8 cellular contexts compared by ENCODE assay signal in the genomic region with DNA sequence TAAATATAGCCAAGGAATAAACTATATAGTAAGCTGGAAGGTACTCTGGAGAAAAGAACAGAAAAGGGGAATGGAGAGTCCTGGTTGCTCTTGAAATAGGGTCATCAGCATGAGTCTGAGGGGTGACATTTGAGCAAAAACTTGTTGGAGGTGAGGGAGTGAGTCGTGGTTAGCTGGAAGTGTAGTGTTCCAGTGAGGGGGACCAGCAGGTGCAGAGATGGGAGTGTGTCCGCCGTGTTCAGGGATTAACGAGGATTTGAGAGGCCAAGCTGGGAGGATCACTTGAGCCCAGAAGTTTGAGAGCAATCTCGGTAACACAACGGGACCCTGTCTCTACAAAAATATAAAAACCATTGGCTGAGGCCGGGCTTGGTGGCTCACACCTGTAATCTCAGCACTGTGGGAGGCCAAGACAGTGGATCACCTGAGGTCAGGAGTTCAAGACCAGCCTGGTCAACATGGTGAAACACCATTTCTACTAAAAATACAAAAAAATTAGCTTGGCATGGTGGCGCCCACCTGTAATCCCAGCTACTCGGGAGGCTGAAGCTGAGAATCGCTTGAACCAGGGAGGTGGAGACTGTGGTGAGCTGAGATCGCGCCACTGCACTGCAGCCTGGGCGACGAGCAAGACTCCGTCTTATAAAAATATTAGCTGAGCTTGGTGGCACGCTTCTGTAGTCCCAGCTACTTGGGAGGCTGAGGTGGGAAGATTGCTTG. TPM values are rescaled to one million over a fixed set of nuclear protein-coding genes. Genes with fewer than 3 reads are reported as not detected.
DNase-seq lines count a peak whose midpoint lies in the region; ATAC-seq, FAIRE-seq and TF ChIP-seq lines count a peak whose summit lies in the region.

No MANE protein-coding gene starts in this region.

- H3K27ac ChIP-seq in keratinocyte (ENCODE audit: control insufficient read depth, insufficient read depth, low read length): peak overlapping the region; percentile 97
- peak overlapping the region; percentile 96 for H3K27ac ChIP-seq in subcutaneous abdominal adipose tissue (ENCODE audit: low read depth, low read length)

- H3K4me2 ChIP-seq in keratinocyte (ENCODE audit: control insufficient read depth, extremely low read depth, insufficient read depth, low read depth, low read length): peak overlapping the region; percentile 76

- peaks cover 23% of the 10 kb centered on the region for H3K4me1 ChIP-seq in keratinocyte (ENCODE audit: control insufficient read depth, extremely low read depth, insufficient read depth, low read length)
- H3K4me1 ChIP-seq in subcutaneous abdominal adipose tissue (ENCODE audit: control insufficient read depth in 5 of 5, insufficient read depth in 5 of 5, low read length in 5 of 5): peaks cover 2 to 43% (median 40%) of the 10 kb centered on the region in 5 donors

- no peak for ATAC-seq in activated CD4-positive, alpha-beta T cell treated with anti-CD3 and anti-CD28 coated beads for 36 hours
- ATAC-seq in activated naive CD4-positive, alpha-beta T cell treated with anti-CD3 and anti-CD28 coated beads, Interleukin-2, amount 50 U/mL, for 72 hours: no peak
- ATAC-seq in HG02571 (IDR thresholded peaks at IDR 0.05; ENCODE audit: unreplicated experiment): no peak

- no peaks in the 10 kb centered on the region for H3K9me3 Mint-ChIP-seq in activated CD4-positive, alpha-beta T cell treated with anti-CD3 and anti-CD28 coated beads for 36 hours (ENCODE audit: low read depth)
- no peaks in the 10 kb centered on the region for H3K9me3 Mint-ChIP-seq in activated naive CD4-positive, alpha-beta T cell treated with anti-CD3 and anti-CD28 coated beads, Interleukin-2, amount 50 U/mL, for 72 hours

- CTCF ChIA-PET in activated CD4-positive, alpha-beta T cell treated with anti-CD3 and anti-CD28 coated beads for 36 hours (lab: Charles Lee): interaction anchor here (0.6 to 2.3 kb wide), 10 partner anchors 15 to 324 kb away, joined by 3 to 9 read pairs (median 5); partner anchors contain the start of genes EID2B and PLEKHG2

- FAIRE-seq in keratinocyte (lab: Jason Lieb, UNC): no peak

- H3K9me3 ChIP-seq in keratinocyte (ENCODE audit: control insufficient read depth, low read depth, low read length): no peaks in the 10 kb centered on the region
- no peaks in the 10 kb centered on the region for H3K9me3 ChIP-seq in subcutaneous abdominal adipose tissue (ENCODE audit: control insufficient read depth in 5 of 5, low read length in 5 of 5)

- intact Hi-C loops in activated CD4-positive, alpha-beta T cell treated with anti-CD3 and anti-CD28 coated beads for 36 hours (cut with DNase I, micrococcal nuclease): loop anchor here (2.0 to 10.0 kb wide), 4 partner anchors 34 to 400 kb away; partner anchors contain the start of genes DYRK1B (in 1 of the 2), FBL (in 1 of the 2) and TIMM50 (in 1 of the 2)

- H3K36me3 ChIP-seq in keratinocyte (ENCODE audit: control insufficient read depth in 2 of 2, extremely low read depth in 1 of 2, insufficient read depth in 2 of 2, low read length in 2 of 2) (peaks cover 4 to 7% of the 10 kb centered on the region in 2 experiments), subcutaneous abdominal adipose tissue (ENCODE audit: control insufficient read depth in 5 of 5, insufficient read depth in 5 of 5, low read length in 5 of 5) (peaks cover 0 to 14% (median 9%) of the 10 kb centered on the region in 5 donors)

- H3K9ac ChIP-seq in keratinocyte (ENCODE audit: control insufficient read depth, extremely low read depth, insufficient read depth, low read length): peak overlapping the region; percentile 99
- H3K9ac ChIP-seq in subcutaneous abdominal adipose tissue (ENCODE audit: low read length in 5 of 5): peak overlapping the region; percentile 96 to 100 (median 98)

- DNase-seq in activated CD4-positive, alpha-beta T cell treated with anti-CD3 and anti-CD28 coated beads for 36 hours: no peak
- no peak for DNase-seq in activated CD4-positive, alpha-beta T cell treated with anti-CD3 and anti-CD28 coated beads for 4 hours
- no peak for DNase-seq in activated naive CD4-positive, alpha-beta T cell treated with anti-CD3 and anti-CD28 coated beads, Interleukin-2, amount 50 U/mL, for 72 hours (ENCODE audit: low spot score in 2 of 2)
- DNase-seq in keratinocyte (ENCODE audit: low read depth, low spot score): no peak
- no peak for DNase-seq in NCI-H345 treated with DMSO at 0.1 percent for 48 hours (lab: John Stamatoyannopoulos, UW; ENCODE audit: unreplicated experiment)
- DNase-seq in NCI-H1092 (lab: John Stamatoyannopoulos, UW): no peak

- H3K9me1 ChIP-seq in keratinocyte (ENCODE audit: control insufficient read depth, extremely low read depth, insufficient read depth, low read length): peaks cover 2% of the 10 kb centered on the region

- H3K36me3 Mint-ChIP-seq in activated CD4-positive, alpha-beta T cell treated with anti-CD3 and anti-CD28 coated beads for 36 hours (ENCODE audit: low read depth): peaks cover 48% of the 10 kb centered on the region
- H3K36me3 Mint-ChIP-seq in activated naive CD4-positive, alpha-beta T cell treated with anti-CD3 and anti-CD28 coated beads, Interleukin-2, amount 50 U/mL, for 72 hours: peaks cover 30 to 60% of the 10 kb centered on the region in 2 donors

- H3K27me3 ChIP-seq in keratinocyte (ENCODE audit: control insufficient read depth, extremely low read depth, insufficient read depth, low read length) (no peaks in the 10 kb centered on the region), subcutaneous abdominal adipose tissue (ENCODE audit: control insufficient read depth in 5 of 5, insufficient read depth in 4 of 5, low read length in 5 of 5) (no peaks in the 10 kb centered on the region)

- dilution Hi-C loops in keratinocyte (cut with MboI; ENCODE audit: extremely low pct_ligation_motif_present, low sequenced_read_pairs): no loop called here

- no peak for TF ChIP-seq CTCF in keratinocyte (optimal IDR thresholded peaks at IDR 0.05 in 1 of 3, IDR thresholded peaks at IDR 0.05 in 1 of 3, conservative IDR thresholded peaks at IDR 0.05 in 1 of 3; ENCODE audit: extremely low read depth in 1 of 3, insufficient read depth in 2 of 3, low read length in 3 of 3)

- peak overlapping the region; percentile 100 for H3K4me3 Mint-ChIP-seq in activated CD4-positive, alpha-beta T cell treated with anti-CD3 and anti-CD28 coated beads for 36 hours

- peaks cover 49% of the 10 kb centered on the region for H3K4me1 Mint-ChIP-seq in activated CD4-positive, alpha-beta T cell treated with anti-CD3 and anti-CD28 coated beads for 36 hours

- peak overlapping the region; percentile 100 for H3K27ac Mint-ChIP-seq in activated CD4-positive, alpha-beta T cell treated with anti-CD3 and anti-CD28 coated beads for 36 hours
- H3K27ac Mint-ChIP-seq in activated naive CD4-positive, alpha-beta T cell treated with anti-CD3 and anti-CD28 coated beads, Interleukin-2, amount 50 U/mL, for 72 hours: peak overlapping the region; percentile 97 to 99

- H2AFZ ChIP-seq in keratinocyte (ENCODE audit: control insufficient read depth, low read length): no peak overlapping the region

- H3K79me2 ChIP-seq in keratinocyte (ENCODE audit: control insufficient read depth, insufficient read depth, low read length): peaks cover 68% of the 10 kb centered on the region

- POLR2A ChIA-PET in activated CD4-positive, alpha-beta T cell treated with anti-CD3 and anti-CD28 coated beads for 36 hours (lab: Charles Lee): interaction anchor here (0.7 to 3.8 kb wide), 6 partner anchors 11 to 86 kb away, joined by 3 to 50 read pairs (median 5); partner anchors contain the start of genes MED29, PAF1 and RPS16

- H4K20me1 ChIP-seq in keratinocyte (ENCODE audit: control insufficient read depth, extremely low read depth, insufficient read depth, low read length): peaks cover 14% of the 10 kb centered on the region

- H3K4me3 ChIP-seq in keratinocyte (ENCODE audit: control insufficient read depth in 2 of 3, extremely low read depth in 1 of 3, insufficient read depth in 2 of 3, low read depth in 1 of 3, low read length in 3 of 3) (peak overlapping the region; percentile 91 to 98 (median 95)), subcutaneous abdominal adipose tissue (ENCODE audit: low read depth in 1 of 5, low read length in 5 of 5) (peak overlapping the region; percentile 83 to 99 (median 98))

- H3K27me3 Mint-ChIP-seq in activated CD4-positive, alpha-beta T cell treated with anti-CD3 and anti-CD28 coated beads for 36 hours: no peaks in the 10 kb centered on the region

RNA-seq across cellular contexts. Expression of gene SUPT5H, which starts 1.1 kb away (rescaled TPM):
- total RNA-seq in activated CD4-positive, alpha-beta T cell treated with anti-CD3 and anti-CD28 coated beads for 36 hours: 100 to 1,000 TPM; 157 to 165 TPM
- 100 to 1,000 TPM; 197 to 211 TPM for total RNA-seq in activated naive CD4-positive, alpha-beta T cell treated with anti-CD3 and anti-CD28 coated beads, Interleukin-2, amount 50 U/mL, for 72 hours
- 46.1 to 83.7 TPM (median 63.2 TPM) in 3 replicates for polyA plus RNA-seq in keratinocyte
- 150 TPM for polyA plus RNA-seq in keratinocyte (2011; ENCODE audit: low read depth)
- polyA plus RNA-seq in keratinocyte (2011; cell fraction: cytosol; rRNA removed): 54.8 and 87.1 TPM in 2 replicates
- polyA plus RNA-seq in keratinocyte (2011; cell fraction: nucleus; rRNA removed): 210 and 249 TPM in 2 replicates
- polyA plus RNA-seq in keratinocyte (2012; ENCODE audit: low replicate concordance): 85.9 and 110 TPM in 2 replicates
- polyA minus RNA-seq in keratinocyte: 53.6 to 108 TPM (median 56.2 TPM) in 3 replicates
- 60.2 TPM for polyA minus RNA-seq in keratinocyte (2011; cell fraction: cytosol; rRNA and poly(A)+ RNA removed)
- polyA minus RNA-seq in keratinocyte (2011; cell fraction: nucleus; rRNA and poly(A)+ RNA removed): 42.4 and 54.2 TPM in 2 replicates

RNA-seq across cellular contexts. Expression of gene RPS16, which starts 10.8 kb away (rescaled TPM):
- 1,000 to 10,000 TPM; 3,146 to 3,331 TPM for total RNA-seq in activated CD4-positive, alpha-beta T cell treated with anti-CD3 and anti-CD28 coated beads for 36 hours
- total RNA-seq in activated naive CD4-positive, alpha-beta T cell treated with anti-CD3 and anti-CD28 coated beads, Interleukin-2, amount 50 U/mL, for 72 hours: 1,000 to 10,000 TPM; 3,128 to 3,624 TPM
- polyA plus RNA-seq in keratinocyte: 1,323 to 2,302 TPM (median 1,614 TPM) in 3 replicates
- 343 TPM for polyA plus RNA-seq in keratinocyte (2011; ENCODE audit: low read depth)
- polyA plus RNA-seq in keratinocyte (2011; cell fraction: cytosol; rRNA removed): 1,568 and 2,617 TPM in 2 replicates
- 776 and 828 TPM in 2 replicates for polyA plus RNA-seq in keratinocyte (2011; cell fraction: nucleus; rRNA removed)
- 2,774 and 3,181 TPM in 2 replicates for polyA plus RNA-seq in keratinocyte (2012; ENCODE audit: low replicate concordance)
- 1,316 to 1,952 TPM (median 1,376 TPM) in 3 replicates for polyA minus RNA-seq in keratinocyte
- polyA minus RNA-seq in keratinocyte (2011; cell fraction: cytosol; rRNA and poly(A)+ RNA removed): 2,828 TPM
- 277 and 290 TPM in 2 replicates for polyA minus RNA-seq in keratinocyte (2011; cell fraction: nucleus; rRNA and poly(A)+ RNA removed)

RNA-seq across cellular contexts. Expression of gene PLEKHG2, which starts 34.1 kb away (rescaled TPM):
- total RNA-seq in activated CD4-positive, alpha-beta T cell treated with anti-CD3 and anti-CD28 coated beads for 36 hours: 10 to 100 TPM; 46.0 to 65.5 TPM
- 10 to 100 TPM; 52.4 to 55.6 TPM for total RNA-seq in activated naive CD4-positive, alpha-beta T cell treated with anti-CD3 and anti-CD28 coated beads, Interleukin-2, amount 50 U/mL, for 72 hours
- polyA plus RNA-seq in keratinocyte: 3.6 to 6.4 TPM (median 5.2 TPM) in 3 replicates
- polyA plus RNA-seq in keratinocyte (2011; ENCODE audit: low read depth): 2.9 TPM
- polyA plus RNA-seq in keratinocyte (2011; cell fraction: cytosol; rRNA removed): 2.6 and 2.8 TPM in 2 replicates
- polyA plus RNA-seq in keratinocyte (2011; cell fraction: nucleus; rRNA removed): 20.5 and 27.7 TPM in 2 replicates
- 4.8 and 12.2 TPM in 2 replicates for polyA plus RNA-seq in keratinocyte (2012; ENCODE audit: low replicate concordance)
- 6.0 to 50.0 TPM (median 6.2 TPM) in 3 replicates for polyA minus RNA-seq in keratinocyte
- 9.0 TPM for polyA minus RNA-seq in keratinocyte (2011; cell fraction: cytosol; rRNA and poly(A)+ RNA removed)
- polyA minus RNA-seq in keratinocyte (2011; cell fraction: nucleus; rRNA and poly(A)+ RNA removed): 12.6 and 12.8 TPM in 2 replicates

RNA-seq across cellular contexts. Expression of gene TIMM50, which starts 34.1 kb away (rescaled TPM):
- total RNA-seq in activated CD4-positive, alpha-beta T cell treated with anti-CD3 and anti-CD28 coated beads for 36 hours: 100 to 1,000 TPM in 1 of 2 experiments, 10 to 100 TPM in 1; 99.4 to 126 TPM
- 10 to 100 TPM; 71.2 to 84.8 TPM for total RNA-seq in activated naive CD4-positive, alpha-beta T cell treated with anti-CD3 and anti-CD28 coated beads, Interleukin-2, amount 50 U/mL, for 72 hours
- 71.6 to 91.5 TPM (median 85.5 TPM) in 3 replicates for polyA plus RNA-seq in keratinocyte
- 70.1 TPM for polyA plus RNA-seq in keratinocyte (2011; ENCODE audit: low read depth)
- polyA plus RNA-seq in keratinocyte (2011; cell fraction: cytosol; rRNA removed): 59.6 and 76.9 TPM in 2 replicates
- polyA plus RNA-seq in keratinocyte (2011; cell fraction: nucleus; rRNA removed): 70.9 and 76.6 TPM in 2 replicates
- 68.5 and 89.8 TPM in 2 replicates for polyA plus RNA-seq in keratinocyte (2012; ENCODE audit: low replicate concordance)
- 68.9 to 130 TPM (median 90.1 TPM) in 3 replicates for polyA minus RNA-seq in keratinocyte
- 89.6 TPM for polyA minus RNA-seq in keratinocyte (2011; cell fraction: cytosol; rRNA and poly(A)+ RNA removed)
- 30.5 and 51.5 TPM in 2 replicates for polyA minus RNA-seq in keratinocyte (2011; cell fraction: nucleus; rRNA and poly(A)+ RNA removed)

RNA-seq across cellular contexts. Expression of gene ZFP36, which starts 39.9 kb away (rescaled TPM):
- total RNA-seq in activated CD4-positive, alpha-beta T cell treated with anti-CD3 and anti-CD28 coated beads for 36 hours: 10 to 100 TPM; 69.1 to 69.3 TPM
- total RNA-seq in activated naive CD4-positive, alpha-beta T cell treated with anti-CD3 and anti-CD28 coated beads, Interleukin-2, amount 50 U/mL, for 72 hours: 100 to 1,000 TPM in 1 of 2 donors, 10 to 100 TPM in 1; 59.7 to 183 TPM
- 10.4 to 14.2 TPM (median 12.8 TPM) in 3 replicates for polyA plus RNA-seq in keratinocyte
- 66.8 TPM for polyA plus RNA-seq in keratinocyte (2011; ENCODE audit: low read depth)
- 11.3 and 17.9 TPM in 2 replicates for polyA plus RNA-seq in keratinocyte (2011; cell fraction: cytosol; rRNA removed)
- 93.2 and 153 TPM in 2 replicates for polyA plus RNA-seq in keratinocyte (2011; cell fraction: nucleus; rRNA removed)
- polyA plus RNA-seq in keratinocyte (2012; ENCODE audit: low replicate concordance): 35.1 and 305 TPM in 2 replicates
- 6.3 to 18.5 TPM (median 9.8 TPM) in 3 replicates for polyA minus RNA-seq in keratinocyte
- 40.3 TPM for polyA minus RNA-seq in keratinocyte (2011; cell fraction: cytosol; rRNA and poly(A)+ RNA removed)
- polyA minus RNA-seq in keratinocyte (2011; cell fraction: nucleus; rRNA and poly(A)+ RNA removed): 35.3 and 40.7 TPM in 2 replicates
